Comparison of ENCODE assay signal across 1 cellular context in the genomic region with DNA sequence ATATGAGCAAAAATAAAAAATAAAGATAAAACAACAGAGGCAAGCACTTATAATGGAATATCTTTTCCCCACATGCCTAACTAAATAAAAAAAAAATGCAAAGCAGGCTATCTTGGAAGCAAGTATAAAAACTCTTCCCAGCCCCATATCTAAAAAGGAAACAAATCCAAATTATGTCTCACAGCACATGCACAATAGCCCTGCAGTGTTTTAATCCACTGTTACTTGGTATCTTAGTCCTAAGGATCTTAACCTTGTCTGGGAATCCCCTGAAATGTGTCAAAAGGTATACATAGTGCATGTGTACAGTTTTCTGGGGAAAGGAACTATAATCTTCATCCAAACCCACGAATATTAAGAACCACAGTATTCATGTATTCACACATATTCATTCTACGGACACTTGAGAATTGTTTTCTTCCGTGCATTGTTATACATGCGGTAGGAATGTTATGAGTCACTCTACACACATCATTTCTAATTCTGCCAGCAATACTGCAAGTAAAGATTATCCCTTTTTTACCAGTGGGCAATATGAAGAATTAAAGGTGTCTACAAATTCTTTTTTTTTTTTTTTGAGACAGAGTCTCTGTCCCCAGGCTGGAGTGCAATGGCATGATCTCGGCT.
TF ChIP-seq lines count a peak whose summit lies in the region.

No MANE protein-coding gene starts in this region.

TF ChIP-seq in GM12878, 131 proteins besides CTCF, POLR2A, EP300 and RAD21 (continued from another document and continues in another):
- TF ChIP-seq IKZF1 (conservative IDR thresholded peaks at IDR 0.05) = peak; percentile 52
- TF ChIP-seq BCL11A (IDR thresholded peaks at IDR 0.05; ENCODE audit: low read depth, low read length) = peak; percentile 66; the same call in 1 of the 2 replicates
- TF ChIP-seq, protein P1, sequence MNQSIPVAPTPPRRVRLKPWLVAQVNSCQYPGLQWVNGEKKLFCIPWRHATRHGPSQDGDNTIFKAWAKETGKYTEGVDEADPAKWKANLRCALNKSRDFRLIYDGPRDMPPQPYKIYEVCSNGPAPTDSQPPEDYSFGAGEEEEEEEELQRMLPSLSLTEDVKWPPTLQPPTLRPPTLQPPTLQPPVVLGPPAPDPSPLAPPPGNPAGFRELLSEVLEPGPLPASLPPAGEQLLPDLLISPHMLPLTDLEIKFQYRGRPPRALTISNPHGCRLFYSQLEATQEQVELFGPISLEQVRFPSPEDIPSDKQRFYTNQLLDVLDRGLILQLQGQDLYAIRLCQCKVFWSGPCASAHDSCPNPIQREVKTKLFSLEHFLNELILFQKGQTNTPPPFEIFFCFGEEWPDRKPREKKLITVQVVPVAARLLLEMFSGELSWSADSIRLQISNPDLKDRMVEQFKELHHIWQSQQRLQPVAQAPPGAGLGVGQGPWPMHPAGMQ (IDR thresholded peaks at IDR 0.05; ENCODE audit: borderline replicate concordance) = no peak
- TF ChIP-seq, protein P2, sequence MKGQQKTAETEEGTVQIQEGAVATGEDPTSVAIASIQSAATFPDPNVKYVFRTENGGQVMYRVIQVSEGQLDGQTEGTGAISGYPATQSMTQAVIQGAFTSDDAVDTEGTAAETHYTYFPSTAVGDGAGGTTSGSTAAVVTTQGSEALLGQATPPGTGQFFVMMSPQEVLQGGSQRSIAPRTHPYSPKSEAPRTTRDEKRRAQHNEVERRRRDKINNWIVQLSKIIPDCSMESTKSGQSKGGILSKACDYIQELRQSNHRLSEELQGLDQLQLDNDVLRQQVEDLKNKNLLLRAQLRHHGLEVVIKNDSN (IDR thresholded peaks at IDR 0.05; ENCODE audit: borderline replicate concordance, extremely low read length, insufficient read depth, low read depth, low read length) = no peak
- no peak for TF ChIP-seq LARP7 (IDR thresholded peaks at IDR 0.05)
- no peak for TF ChIP-seq ESRRA (IDR thresholded peaks at IDR 0.05; ENCODE audit: low read length)
- TF ChIP-seq, protein P3, sequence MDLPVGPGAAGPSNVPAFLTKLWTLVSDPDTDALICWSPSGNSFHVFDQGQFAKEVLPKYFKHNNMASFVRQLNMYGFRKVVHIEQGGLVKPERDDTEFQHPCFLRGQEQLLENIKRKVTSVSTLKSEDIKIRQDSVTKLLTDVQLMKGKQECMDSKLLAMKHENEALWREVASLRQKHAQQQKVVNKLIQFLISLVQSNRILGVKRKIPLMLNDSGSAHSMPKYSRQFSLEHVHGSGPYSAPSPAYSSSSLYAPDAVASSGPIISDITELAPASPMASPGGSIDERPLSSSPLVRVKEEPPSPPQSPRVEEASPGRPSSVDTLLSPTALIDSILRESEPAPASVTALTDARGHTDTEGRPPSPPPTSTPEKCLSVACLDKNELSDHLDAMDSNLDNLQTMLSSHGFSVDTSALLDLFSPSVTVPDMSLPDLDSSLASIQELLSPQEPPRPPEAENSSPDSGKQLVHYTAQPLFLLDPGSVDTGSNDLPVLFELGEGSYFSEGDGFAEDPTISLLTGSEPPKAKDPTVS (IDR thresholded peaks at IDR 0.05; ENCODE audit: low read depth, low read length) = no peak
- TF ChIP-seq CBX3 (IDR thresholded peaks at IDR 0.05; ENCODE audit: borderline replicate concordance, low read depth) = no peak
- TF ChIP-seq NFYA (IDR thresholded peaks at IDR 0.05; ENCODE audit: borderline replicate concordance, low read depth, low read length) = no peak
- no peak for TF ChIP-seq TAF1 (IDR thresholded peaks at IDR 0.05; ENCODE audit: borderline replicate concordance, low read depth, low read length)
- TF ChIP-seq, protein P4, sequence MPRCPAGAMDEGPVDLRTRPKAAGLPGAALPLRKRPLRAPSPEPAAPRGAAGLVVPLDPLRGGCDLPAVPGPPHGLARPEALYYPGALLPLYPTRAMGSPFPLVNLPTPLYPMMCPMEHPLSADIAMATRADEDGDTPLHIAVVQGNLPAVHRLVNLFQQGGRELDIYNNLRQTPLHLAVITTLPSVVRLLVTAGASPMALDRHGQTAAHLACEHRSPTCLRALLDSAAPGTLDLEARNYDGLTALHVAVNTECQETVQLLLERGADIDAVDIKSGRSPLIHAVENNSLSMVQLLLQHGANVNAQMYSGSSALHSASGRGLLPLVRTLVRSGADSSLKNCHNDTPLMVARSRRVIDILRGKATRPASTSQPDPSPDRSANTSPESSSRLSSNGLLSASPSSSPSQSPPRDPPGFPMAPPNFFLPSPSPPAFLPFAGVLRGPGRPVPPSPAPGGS (IDR thresholded peaks at IDR 0.05; ENCODE audit: borderline replicate concordance, insufficient read depth, low read depth, low read length, poor library complexity, severe bottlenecking) = peak; percentile 65
- TF ChIP-seq NR2F1 (conservative IDR thresholded peaks at IDR 0.05) = peak; percentile 42; the same call in 1 of the 2 replicates
- TF ChIP-seq KAT2A (conservative IDR thresholded peaks at IDR 0.05; ENCODE audit: control insufficient read depth, low read depth, low read length) = no peak
- TF ChIP-seq BHLHE40 (IDR thresholded peaks at IDR 0.05; ENCODE audit: borderline replicate concordance in 1 of 2, low read depth in 2 of 2, low read length in 1 of 2) = 0 out of 4 replicates have a peak, but pooled peaks of 1 of the 2 experiments have one; percentile 16
- TF ChIP-seq STAT1 (conservative IDR thresholded peaks at IDR 0.05) = no peak
- TF ChIP-seq, protein P5, sequence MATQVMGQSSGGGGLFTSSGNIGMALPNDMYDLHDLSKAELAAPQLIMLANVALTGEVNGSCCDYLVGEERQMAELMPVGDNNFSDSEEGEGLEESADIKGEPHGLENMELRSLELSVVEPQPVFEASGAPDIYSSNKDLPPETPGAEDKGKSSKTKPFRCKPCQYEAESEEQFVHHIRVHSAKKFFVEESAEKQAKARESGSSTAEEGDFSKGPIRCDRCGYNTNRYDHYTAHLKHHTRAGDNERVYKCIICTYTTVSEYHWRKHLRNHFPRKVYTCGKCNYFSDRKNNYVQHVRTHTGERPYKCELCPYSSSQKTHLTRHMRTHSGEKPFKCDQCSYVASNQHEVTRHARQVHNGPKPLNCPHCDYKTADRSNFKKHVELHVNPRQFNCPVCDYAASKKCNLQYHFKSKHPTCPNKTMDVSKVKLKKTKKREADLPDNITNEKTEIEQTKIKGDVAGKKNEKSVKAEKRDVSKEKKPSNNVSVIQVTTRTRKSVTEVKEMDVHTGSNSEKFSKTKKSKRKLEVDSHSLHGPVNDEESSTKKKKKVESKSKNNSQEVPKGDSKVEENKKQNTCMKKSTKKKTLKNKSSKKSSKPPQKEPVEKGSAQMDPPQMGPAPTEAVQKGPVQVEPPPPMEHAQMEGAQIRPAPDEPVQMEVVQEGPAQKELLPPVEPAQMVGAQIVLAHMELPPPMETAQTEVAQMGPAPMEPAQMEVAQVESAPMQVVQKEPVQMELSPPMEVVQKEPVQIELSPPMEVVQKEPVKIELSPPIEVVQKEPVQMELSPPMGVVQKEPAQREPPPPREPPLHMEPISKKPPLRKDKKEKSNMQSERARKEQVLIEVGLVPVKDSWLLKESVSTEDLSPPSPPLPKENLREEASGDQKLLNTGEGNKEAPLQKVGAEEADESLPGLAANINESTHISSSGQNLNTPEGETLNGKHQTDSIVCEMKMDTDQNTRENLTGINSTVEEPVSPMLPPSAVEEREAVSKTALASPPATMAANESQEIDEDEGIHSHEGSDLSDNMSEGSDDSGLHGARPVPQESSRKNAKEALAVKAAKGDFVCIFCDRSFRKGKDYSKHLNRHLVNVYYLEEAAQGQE (IDR thresholded peaks at IDR 0.05; ENCODE audit: low read depth, low read length) = no peak
- peak; percentile 83 for TF ChIP-seq RUNX3 (IDR thresholded peaks at IDR 0.05; ENCODE audit: low read length)
- TF ChIP-seq FOXK2 (IDR thresholded peaks at IDR 0.05) = no peak
- TF ChIP-seq MEF2B (IDR thresholded peaks at IDR 0.05; ENCODE audit: partially characterized antibody, poor library complexity, severe bottlenecking) = peak; percentile 50
- TF ChIP-seq, protein P6, sequence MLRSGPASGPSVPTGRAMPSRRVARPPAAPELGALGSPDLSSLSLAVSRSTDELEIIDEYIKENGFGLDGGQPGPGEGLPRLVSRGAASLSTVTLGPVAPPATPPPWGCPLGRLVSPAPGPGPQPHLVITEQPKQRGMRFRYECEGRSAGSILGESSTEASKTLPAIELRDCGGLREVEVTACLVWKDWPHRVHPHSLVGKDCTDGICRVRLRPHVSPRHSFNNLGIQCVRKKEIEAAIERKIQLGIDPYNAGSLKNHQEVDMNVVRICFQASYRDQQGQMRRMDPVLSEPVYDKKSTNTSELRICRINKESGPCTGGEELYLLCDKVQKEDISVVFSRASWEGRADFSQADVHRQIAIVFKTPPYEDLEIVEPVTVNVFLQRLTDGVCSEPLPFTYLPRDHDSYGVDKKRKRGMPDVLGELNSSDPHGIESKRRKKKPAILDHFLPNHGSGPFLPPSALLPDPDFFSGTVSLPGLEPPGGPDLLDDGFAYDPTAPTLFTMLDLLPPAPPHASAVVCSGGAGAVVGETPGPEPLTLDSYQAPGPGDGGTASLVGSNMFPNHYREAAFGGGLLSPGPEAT (IDR thresholded peaks at IDR 0.05; ENCODE audit: low read depth) = peak; percentile 35; the same call in 1 of the 2 replicates
- TF ChIP-seq IRF4 (IDR thresholded peaks at IDR 0.05; ENCODE audit: low read depth, low read length) = peak; percentile 83; the same call in 1 of the 2 replicates
- no peak for TF ChIP-seq KDM1A (IDR thresholded peaks at IDR 0.05; ENCODE audit: borderline replicate concordance)
- no peak for TF ChIP-seq SIN3A (IDR thresholded peaks at IDR 0.05; ENCODE audit: low read depth, low read length)
- TF ChIP-seq FOXM1 (IDR thresholded peaks at IDR 0.05; ENCODE audit: low read depth, low read length) = peak; percentile 67; the same call in 1 of the 2 replicates
- peak; percentile 66 for TF ChIP-seq DPF2 (IDR thresholded peaks at IDR 0.05)
- TF ChIP-seq POU2F2 (IDR thresholded peaks at IDR 0.05; ENCODE audit: borderline replicate concordance, low read depth, low read length) = no peak
- TF ChIP-seq BACH1 (IDR thresholded peaks at IDR 0.05; ENCODE audit: borderline replicate concordance) = no peak
- no peak for TF ChIP-seq CHD4 (IDR thresholded peaks at IDR 0.05)
- TF ChIP-seq SP1 (IDR thresholded peaks at IDR 0.05; ENCODE audit: low read depth, low read length) = no peak
- TF ChIP-seq, protein P7, sequence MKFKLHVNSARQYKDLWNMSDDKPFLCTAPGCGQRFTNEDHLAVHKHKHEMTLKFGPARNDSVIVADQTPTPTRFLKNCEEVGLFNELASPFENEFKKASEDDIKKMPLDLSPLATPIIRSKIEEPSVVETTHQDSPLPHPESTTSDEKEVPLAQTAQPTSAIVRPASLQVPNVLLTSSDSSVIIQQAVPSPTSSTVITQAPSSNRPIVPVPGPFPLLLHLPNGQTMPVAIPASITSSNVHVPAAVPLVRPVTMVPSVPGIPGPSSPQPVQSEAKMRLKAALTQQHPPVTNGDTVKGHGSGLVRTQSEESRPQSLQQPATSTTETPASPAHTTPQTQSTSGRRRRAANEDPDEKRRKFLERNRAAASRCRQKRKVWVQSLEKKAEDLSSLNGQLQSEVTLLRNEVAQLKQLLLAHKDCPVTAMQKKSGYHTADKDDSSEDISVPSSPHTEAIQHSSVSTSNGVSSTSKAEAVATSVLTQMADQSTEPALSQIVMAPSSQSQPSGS (IDR thresholded peaks at IDR 0.05; ENCODE audit: low read length) = peak; percentile 83
- peak; percentile 64; the same call in 1 of the 2 replicates for TF ChIP-seq ZNF217 (IDR thresholded peaks at IDR 0.05)
- no peak for TF ChIP-seq RAD51 (IDR thresholded peaks at IDR 0.05)
- TF ChIP-seq EED (IDR thresholded peaks at IDR 0.05; ENCODE audit: low read depth) = 0 out of 2 replicates have a peak, but pooled peaks have one; percentile 34
- TF ChIP-seq NFIC (IDR thresholded peaks at IDR 0.05; ENCODE audit: low read depth, low read length) = peak; percentile 84
- TF ChIP-seq ZZZ3 (IDR thresholded peaks at IDR 0.05; ENCODE audit: control insufficient read depth, insufficient read length, low read depth) = no peak
- peak in 1 of 2 experiments; percentile 73; a peak in 1 of 4 replicates for TF ChIP-seq ETV6 (conservative IDR thresholded peaks at IDR 0.05 in 1 of 2, IDR thresholded peaks at IDR 0.05 in 1 of 2; ENCODE audit: borderline replicate concordance in 1 of 2, low read depth in 1 of 2)
- peak; percentile 60; the same call in 1 of the 2 replicates for TF ChIP-seq MEF2A (IDR thresholded peaks at IDR 0.05; ENCODE audit: insufficient read depth, low read depth, low read length)
- no peak for TF ChIP-seq POLR2AphosphoS2 (IDR thresholded peaks at IDR 0.05; ENCODE audit: low read depth, low read length)
- no peak; the same call in 1 of the 2 replicates for TF ChIP-seq TCF7 (IDR thresholded peaks at IDR 0.05; ENCODE audit: borderline replicate concordance)
- peak; percentile 76 to 86 for TF ChIP-seq IKZF2 (IDR thresholded peaks at IDR 0.05)
- peak; percentile 54; the same call in 1 of the 2 replicates for TF ChIP-seq ZNF24 (IDR thresholded peaks at IDR 0.05)
- TF ChIP-seq HCFC1 (IDR thresholded peaks at IDR 0.05; ENCODE audit: low read length) = no peak
- TF ChIP-seq CREM (IDR thresholded peaks at IDR 0.05; ENCODE audit: low read depth) = peak; percentile 68
- peak; percentile 94 for TF ChIP-seq JUNB (IDR thresholded peaks at IDR 0.05)
- TF ChIP-seq ATF7 (IDR thresholded peaks at IDR 0.05; ENCODE audit: low read depth) = peak; percentile 72
- TF ChIP-seq, protein P8, sequence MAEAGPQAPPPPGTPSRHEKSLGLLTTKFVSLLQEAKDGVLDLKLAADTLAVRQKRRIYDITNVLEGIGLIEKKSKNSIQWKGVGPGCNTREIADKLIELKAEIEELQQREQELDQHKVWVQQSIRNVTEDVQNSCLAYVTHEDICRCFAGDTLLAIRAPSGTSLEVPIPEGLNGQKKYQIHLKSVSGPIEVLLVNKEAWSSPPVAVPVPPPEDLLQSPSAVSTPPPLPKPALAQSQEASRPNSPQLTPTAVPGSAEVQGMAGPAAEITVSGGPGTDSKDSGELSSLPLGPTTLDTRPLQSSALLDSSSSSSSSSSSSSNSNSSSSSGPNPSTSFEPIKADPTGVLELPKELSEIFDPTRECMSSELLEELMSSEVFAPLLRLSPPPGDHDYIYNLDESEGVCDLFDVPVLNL (IDR thresholded peaks at IDR 0.05; ENCODE audit: low read depth, low read length) = no peak
- TF ChIP-seq FOS (IDR thresholded peaks at IDR 0.05; ENCODE audit: borderline replicate concordance, extremely low read depth, insufficient read length) = no peak
- TF ChIP-seq, protein P9, sequence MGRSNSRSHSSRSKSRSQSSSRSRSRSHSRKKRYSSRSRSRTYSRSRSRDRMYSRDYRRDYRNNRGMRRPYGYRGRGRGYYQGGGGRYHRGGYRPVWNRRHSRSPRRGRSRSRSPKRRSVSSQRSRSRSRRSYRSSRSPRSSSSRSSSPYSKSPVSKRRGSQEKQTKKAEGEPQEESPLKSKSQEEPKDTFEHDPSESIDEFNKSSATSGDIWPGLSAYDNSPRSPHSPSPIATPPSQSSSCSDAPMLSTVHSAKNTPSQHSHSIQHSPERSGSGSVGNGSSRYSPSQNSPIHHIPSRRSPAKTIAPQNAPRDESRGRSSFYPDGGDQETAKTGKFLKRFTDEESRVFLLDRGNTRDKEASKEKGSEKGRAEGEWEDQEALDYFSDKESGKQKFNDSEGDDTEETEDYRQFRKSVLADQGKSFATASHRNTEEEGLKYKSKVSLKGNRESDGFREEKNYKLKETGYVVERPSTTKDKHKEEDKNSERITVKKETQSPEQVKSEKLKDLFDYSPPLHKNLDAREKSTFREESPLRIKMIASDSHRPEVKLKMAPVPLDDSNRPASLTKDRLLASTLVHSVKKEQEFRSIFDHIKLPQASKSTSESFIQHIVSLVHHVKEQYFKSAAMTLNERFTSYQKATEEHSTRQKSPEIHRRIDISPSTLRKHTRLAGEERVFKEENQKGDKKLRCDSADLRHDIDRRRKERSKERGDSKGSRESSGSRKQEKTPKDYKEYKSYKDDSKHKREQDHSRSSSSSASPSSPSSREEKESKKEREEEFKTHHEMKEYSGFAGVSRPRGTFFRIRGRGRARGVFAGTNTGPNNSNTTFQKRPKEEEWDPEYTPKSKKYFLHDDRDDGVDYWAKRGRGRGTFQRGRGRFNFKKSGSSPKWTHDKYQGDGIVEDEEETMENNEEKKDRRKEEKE (IDR thresholded peaks at IDR 0.05) = no peak
- TF ChIP-seq BMI1 (IDR thresholded peaks at IDR 0.05; ENCODE audit: borderline replicate concordance) = peak; percentile 47; the same call in 1 of the 2 replicates
